8 cellular contexts compared by ENCODE assay signal in the genomic region with DNA sequence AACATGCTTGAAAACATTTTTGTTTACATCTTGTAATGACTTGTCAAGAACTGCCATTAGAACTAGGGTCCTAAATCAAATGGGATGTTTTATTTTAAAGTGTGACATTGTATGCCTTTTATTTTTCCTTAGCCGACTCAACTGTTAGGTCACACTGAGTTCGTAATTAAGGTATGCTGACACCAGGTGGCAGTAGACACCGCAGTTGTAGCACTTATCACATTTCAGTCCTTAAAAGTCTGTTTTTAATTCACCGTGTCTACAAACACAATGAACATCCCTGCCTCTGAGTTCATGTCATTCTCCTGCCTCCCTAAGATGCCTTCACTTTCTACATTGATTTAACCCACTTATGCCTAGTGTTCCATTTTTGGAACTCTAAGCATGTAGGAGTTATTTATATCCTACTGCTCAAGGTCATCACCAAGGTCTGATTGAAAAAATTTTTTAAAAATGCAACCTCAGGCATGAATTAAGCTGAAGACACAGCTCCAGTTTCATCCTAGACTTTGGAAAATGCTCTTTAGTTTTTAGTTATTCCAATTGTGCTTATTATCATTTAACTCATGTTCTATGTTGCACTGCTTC.
DNase-seq lines count a peak whose midpoint lies in the region; ATAC-seq and TF ChIP-seq lines count a peak whose summit lies in the region.

No MANE protein-coding gene starts in this region.

- peak; percentile 15 for DNase-seq in activated CD4-positive, alpha-beta memory T cell treated with anti-CD3 and anti-CD28 coated beads for 36 hours
- DNase-seq in activated CD4-positive, alpha-beta memory T cell treated with anti-CD3 and anti-CD28 coated beads, Interleukin-2, amount 10 ng/mL, durations not matched to agents 7 days and 5 days = no peak
- DNase-seq in M059J (ENCODE audit: low read depth) (peak; percentile 34), nephron progenitor cell (peak; percentile 28), NK-92 (lab: John Stamatoyannopoulos, UW; ENCODE audit: unreplicated experiment) (no peak)

- no peaks in the 10 kb centered on the region for H3K9me3 Mint-ChIP-seq in activated CD4-positive, alpha-beta memory T cell treated with anti-CD3 and anti-CD28 coated beads for 36 hours
- H3K9me3 Mint-ChIP-seq in activated CD4-positive, alpha-beta memory T cell treated with anti-CD3 and anti-CD28 coated beads, Interleukin-2, amount 10 ng/mL, durations not matched to agents 7 days and 5 days = no peaks in the 10 kb centered on the region
- H3K9me3 Mint-ChIP-seq in brain = peaks cover 2 to 10% (median 9%) of the 10 kb centered on the region in 5 experiments
- peaks cover 12% of the 10 kb centered on the region for H3K9me3 Mint-ChIP-seq in nephron progenitor cell

- POLR2A ChIA-PET in activated CD4-positive, alpha-beta memory T cell treated with anti-CD3 and anti-CD28 coated beads for 36 hours (lab: Charles Lee) = no interaction called here
- POLR2A ChIA-PET in activated CD4-positive, alpha-beta memory T cell treated with anti-CD3 and anti-CD28 coated beads, Interleukin-2, amount 10 ng/mL, durations not matched to agents 7 days and 5 days (lab: Charles Lee) = no interaction called here

- no peaks in the 10 kb centered on the region for H3K4me1 Mint-ChIP-seq in activated CD4-positive, alpha-beta memory T cell treated with anti-CD3 and anti-CD28 coated beads for 36 hours (ENCODE audit: low read depth)
- no peaks in the 10 kb centered on the region for H3K4me1 Mint-ChIP-seq in activated CD4-positive, alpha-beta memory T cell treated with anti-CD3 and anti-CD28 coated beads, Interleukin-2, amount 10 ng/mL, durations not matched to agents 7 days and 5 days
- H3K4me1 Mint-ChIP-seq in brain (peaks cover 16% of the 10 kb centered on the region), nephron progenitor cell (peaks cover 10% of the 10 kb centered on the region)

- no peaks in the 10 kb centered on the region for H3K27me3 Mint-ChIP-seq in activated CD4-positive, alpha-beta memory T cell treated with anti-CD3 and anti-CD28 coated beads for 36 hours
- H3K27me3 Mint-ChIP-seq in activated CD4-positive, alpha-beta memory T cell treated with anti-CD3 and anti-CD28 coated beads, Interleukin-2, amount 10 ng/mL, durations not matched to agents 7 days and 5 days = no peaks in the 10 kb centered on the region
- H3K27me3 Mint-ChIP-seq in brain (peaks cover 1% of the 10 kb centered on the region), nephron progenitor cell (ENCODE audit: low read depth, poor library complexity) (peaks cover 7% of the 10 kb centered on the region)

- CTCF ChIA-PET in activated CD4-positive, alpha-beta memory T cell treated with anti-CD3 and anti-CD28 coated beads for 36 hours (lab: Charles Lee) = interaction anchor here (0.5 to 1.5 kb wide), 3 partner anchors 12 to 552 kb away, joined by 3 read pairs; no protein-coding TSS in a partner anchor
- CTCF ChIA-PET in activated CD4-positive, alpha-beta memory T cell treated with anti-CD3 and anti-CD28 coated beads, Interleukin-2, amount 10 ng/mL, durations not matched to agents 7 days and 5 days (lab: Charles Lee) = no interaction called here

- no peak for ATAC-seq in GM18873 (IDR thresholded peaks at IDR 0.05; ENCODE audit: low FRiP score, unreplicated experiment)
- ATAC-seq in HG03520 (IDR thresholded peaks at IDR 0.05; ENCODE audit: unreplicated experiment) = no peak

- H3K4me3 Mint-ChIP-seq in activated CD4-positive, alpha-beta memory T cell treated with anti-CD3 and anti-CD28 coated beads for 36 hours = no peak overlapping the region
- no peak overlapping the region for H3K4me3 Mint-ChIP-seq in activated CD4-positive, alpha-beta memory T cell treated with anti-CD3 and anti-CD28 coated beads, Interleukin-2, amount 10 ng/mL, durations not matched to agents 7 days and 5 days
- no peak overlapping the region for H3K4me3 Mint-ChIP-seq in brain
- no peak overlapping the region for H3K4me3 Mint-ChIP-seq in nephron progenitor cell

- TF ChIP-seq CTCF in brain (conservative IDR thresholded peaks at IDR 0.05) (peak; percentile 47 to 55), nephron progenitor cell (IDR thresholded peaks at IDR 0.05) (peak; percentile 55)

- H3K27ac Mint-ChIP-seq in activated CD4-positive, alpha-beta memory T cell treated with anti-CD3 and anti-CD28 coated beads for 36 hours = no peak overlapping the region
- no peak overlapping the region for H3K27ac Mint-ChIP-seq in activated CD4-positive, alpha-beta memory T cell treated with anti-CD3 and anti-CD28 coated beads, Interleukin-2, amount 10 ng/mL, durations not matched to agents 7 days and 5 days
- H3K27ac Mint-ChIP-seq in brain (no peak overlapping the region), nephron progenitor cell (no peak overlapping the region)

- no peaks in the 10 kb centered on the region for H3K36me3 Mint-ChIP-seq in activated CD4-positive, alpha-beta memory T cell treated with anti-CD3 and anti-CD28 coated beads for 36 hours
- H3K36me3 Mint-ChIP-seq in activated CD4-positive, alpha-beta memory T cell treated with anti-CD3 and anti-CD28 coated beads, Interleukin-2, amount 10 ng/mL, durations not matched to agents 7 days and 5 days (ENCODE audit: low read depth) = no peaks in the 10 kb centered on the region
- H3K36me3 Mint-ChIP-seq in brain = no peaks in the 10 kb centered on the region
- peaks cover 8% of the 10 kb centered on the region for H3K36me3 Mint-ChIP-seq in nephron progenitor cell (ENCODE audit: low read depth)

- intact Hi-C loops in activated CD4-positive, alpha-beta memory T cell treated with anti-CD3 and anti-CD28 coated beads for 36 hours (cut with micrococcal nuclease) = loop anchor here (5.0 kb wide), 1 partner anchor 946 kb away; a partner anchor contains a TSS

Comparison
In these comparisons a context has a peak if more than half of its experiments do, and no peak if none do; other contexts are left out.
1. DNase-seq: peak in activated CD4-positive, alpha-beta memory T cell treated with anti-CD3 and anti-CD28 coated beads for 36 hours (single experiment), M059J (single experiment) and nephron progenitor cell (single experiment); none in activated CD4-positive, alpha-beta memory T cell treated with anti-CD3 and anti-CD28 coated beads, Interleukin-2, amount 10 ng/mL, durations not matched to agents 7 days and 5 days (single experiment) and NK-92 (single experiment).